Comparison of ENCODE assay signal across 1 cellular context in genomic region chr17:35062284-35062683, GRCh38.
TF ChIP-seq lines count a peak whose summit lies in the region.

No MANE protein-coding gene starts in this region.

TF ChIP-seq in GM12878, 131 proteins besides CTCF, POLR2A, EP300 and RAD21:
- TF ChIP-seq EZH2 (IDR thresholded peaks at IDR 0.05; ENCODE audit: borderline replicate concordance, control insufficient read depth, low read depth, low read length) (no peak), ZZZ3 (IDR thresholded peaks at IDR 0.05; ENCODE audit: control insufficient read depth, insufficient read length, low read depth) (no peak), DPF2 (IDR thresholded peaks at IDR 0.05) (peak; percentile 14; the same call in 1 of the 2 replicates), IKZF1 (conservative IDR thresholded peaks at IDR 0.05) (no peak), IRF5 (IDR thresholded peaks at IDR 0.05; ENCODE audit: borderline replicate concordance) (no peak)
TF ChIP-seq in GM12878: peak in this region for 1.
